Comparison of ENCODE assay signal across 8 cellular contexts in the genomic region with DNA sequence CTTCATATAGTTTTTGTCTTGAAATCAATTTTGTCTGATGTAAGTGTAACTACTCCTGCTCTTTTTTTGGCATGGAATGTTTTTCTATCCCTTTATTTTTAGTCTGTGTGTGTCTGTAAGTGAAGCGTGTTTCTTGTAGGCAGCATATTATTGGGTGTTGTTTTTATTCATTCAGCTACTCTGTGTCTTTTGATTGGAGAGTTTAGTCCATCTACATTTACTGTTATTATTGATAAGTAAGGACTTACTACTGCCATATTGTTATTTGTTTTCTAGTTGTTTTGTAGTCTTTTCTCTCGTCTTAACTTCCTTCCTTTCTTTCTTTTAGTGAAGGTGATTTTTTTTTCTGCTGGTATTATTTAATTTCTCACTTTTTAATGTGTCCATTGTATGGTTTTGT.
"Had no signal": no experiment of that assay in that cellular context is flagged by ENCODE, and none has a peak within 500 bp of the region (broad histone marks: within the 10 kb centered on the region; RNA-seq: fewer than 3 reads in every experiment).

No MANE protein-coding gene starts in this region.

- H3K4me3 ChIP-seq: GM23248 had no signal

- H3K9ac ChIP-seq: GM23248 had no signal

- H3K27ac ChIP-seq: GM23248 had no signal

- FAIRE-seq: H1, H54, HTR-8/SVneo had no signal

- H3K4me3 Mint-ChIP-seq: H9 had no signal

- H2AFZ ChIP-seq: GM23248 had no signal

- DNase-seq: GM23248, H9, HCEC 1CT, IMR-90, KBM-7 had no signal

- H3K27ac Mint-ChIP-seq: H9 had no signal
